In the genomic region with DNA sequence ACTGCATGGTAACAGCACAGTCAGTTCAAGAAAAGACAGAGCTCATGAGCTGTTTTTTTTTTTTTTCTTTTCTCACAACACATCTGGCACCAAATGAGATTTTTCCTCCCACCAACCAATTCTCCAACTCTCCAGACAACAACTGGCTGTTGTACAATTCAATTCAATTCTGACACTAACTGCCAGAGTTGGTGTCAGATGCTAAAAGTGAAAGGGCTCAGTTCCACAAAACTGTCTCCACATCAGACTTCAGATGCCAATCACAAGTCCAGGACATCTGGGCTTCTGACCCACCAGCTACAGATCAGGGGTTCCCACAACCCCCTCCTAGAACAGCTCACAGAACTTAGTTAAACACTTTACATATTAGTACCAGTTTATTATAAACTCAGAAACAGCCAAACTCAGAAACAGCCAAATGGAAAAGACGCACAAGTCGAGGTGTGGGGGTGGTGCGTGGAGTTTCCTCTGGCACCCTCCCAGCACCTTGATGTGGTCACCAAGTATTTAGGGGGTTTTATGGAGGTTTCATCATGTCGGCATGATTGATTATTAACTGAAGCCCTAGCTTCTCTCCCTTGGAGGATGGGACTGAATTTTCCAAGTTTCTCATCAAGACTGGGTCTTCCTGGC, we compare ENCODE assay signal across 8 cellular contexts. TPM values are rescaled to one million over a fixed set of nuclear protein-coding genes. Genes with fewer than 3 reads are reported as not detected.
DNase-seq lines count a peak whose midpoint lies in the region; ATAC-seq lines count a peak whose summit lies in the region.

No MANE protein-coding gene starts in this region.

- peak; percentile 75 for ATAC-seq in GM18867 (IDR thresholded peaks at IDR 0.05; ENCODE audit: unreplicated experiment)
- ATAC-seq in HG03095 (IDR thresholded peaks at IDR 0.05; ENCODE audit: unreplicated experiment), result peak; percentile 72

- DNase-seq in activated T-cell treated with anti-CD3 and anti-CD28 coated beads for 1 hour (ENCODE audit: low read depth) (peak; percentile 46), DMS79 treated with DMSO at 0.1 percent for 48 hours (lab: John Stamatoyannopoulos, UW) (no peak), NCI-H187 treated with DMSO at 0.1 percent for 48 hours (lab: John Stamatoyannopoulos, UW) (no peak), epidermal melanocyte (ENCODE audit: insufficient read length, low spot score) (no peak), dermis blood vessel endothelial cell (no peak)
- peak; percentile 80 to 85 for DNase-seq in stimulated activated CD4-positive, alpha-beta T cell treated with anti-CD3 and anti-CD28 coated beads, Interleukin-2, amount 100 ng/mL, for 24 hours

RNA-seq across cellular contexts. Expression of a gene that starts 39.2 kb away (rescaled TPM):
- total RNA-seq in dermis blood vessel endothelial cell, result 18.5 and 22.4 TPM in 2 replicates

Comparison
In these comparisons a context has a peak if more than half of its experiments do, and no peak if none do; other contexts are left out.
1. DNase-seq: peak in activated T-cell treated with anti-CD3 and anti-CD28 coated beads for 1 hour (single experiment) and stimulated activated CD4-positive, alpha-beta T cell treated with anti-CD3 and anti-CD28 coated beads, Interleukin-2, amount 100 ng/mL, for 24 hours (2 of 2); none in DMS79 treated with DMSO at 0.1 percent for 48 hours (single experiment), NCI-H187 treated with DMSO at 0.1 percent for 48 hours (single experiment), epidermal melanocyte (single experiment) and dermis blood vessel endothelial cell (single experiment).